In the genomic region with DNA sequence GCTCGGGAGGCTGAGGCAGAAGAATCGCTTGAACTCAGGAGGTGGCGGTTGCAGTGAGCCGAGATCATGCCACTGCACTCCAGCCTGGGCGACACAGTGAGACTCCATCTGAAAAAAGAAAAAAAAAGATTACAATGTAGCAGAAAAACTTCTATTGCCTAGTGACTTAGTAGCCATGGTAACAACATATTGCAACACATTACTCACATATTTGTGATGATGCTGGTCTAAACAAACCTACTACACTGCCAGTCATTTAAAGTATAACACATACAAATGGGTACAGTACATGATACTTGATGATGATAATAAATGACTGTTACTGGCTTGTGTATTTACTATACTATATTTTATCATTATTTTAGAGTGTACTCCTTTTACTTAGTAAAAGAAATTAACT, we compare ENCODE assay signal across 32 cellular contexts.
DNase-seq lines count a peak whose midpoint lies in the region; ATAC-seq and TF ChIP-seq lines count a peak whose summit lies in the region.
"Had no signal": no experiment of that assay in that cellular context is flagged by ENCODE, and none has a peak within 500 bp of the region (broad histone marks: within the 10 kb centered on the region; RNA-seq: fewer than 3 reads in every experiment).

No MANE protein-coding gene starts in this region.

- no peak for ATAC-seq in effector memory CD8-positive, alpha-beta T cell (replicated peaks)
- ATAC-seq in activated CD8-positive, alpha-beta T cell treated with anti-CD3 and anti-CD28 coated beads, Interleukin-2, amount 10 ng/mL, durations not matched to agents 7 days and 5 days = no peak
- ATAC-seq: activated naive CD8-positive, alpha-beta T cell treated with anti-CD3 and anti-CD28 coated beads, Interleukin-2, amount 50 U/mL, for 24 hours; activated T-cell treated with anti-CD3 and anti-CD28 coated beads, Interleukin-2, amount 50 U/mL, for 4 hours; body of pancreas; CD8-positive, alpha-beta T cell; HCT116; K562; mucosa of descending colon; natural killer cell treated with Interleukin-12 subunit alpha and Interleukin-12 subunit beta and Interleukin-15 and Interleukin-18, amount 100 ng/mL, for 72 hours had no signal

- no peaks in the 10 kb centered on the region for H3K4me1 Mint-ChIP-seq in effector memory CD8-positive, alpha-beta T cell (ENCODE audit: low read depth in 2 of 2)
- H3K4me1 Mint-ChIP-seq in activated CD8-positive, alpha-beta T cell treated with anti-CD3 and anti-CD28 coated beads, Interleukin-2, amount 10 ng/mL, durations not matched to agents 7 days and 5 days (ENCODE audit: low read depth) = no peaks in the 10 kb centered on the region
- H3K4me1 Mint-ChIP-seq: activated CD4-positive, alpha-beta T cell treated with anti-CD3 and anti-CD28 coated beads, Interleukin-2, amount 10 ng/mL, durations not matched to agents 7 days and 5 days; activated naive CD8-positive, alpha-beta T cell treated with anti-CD3 and anti-CD28 coated beads, Interleukin-2, amount 50 U/mL, for 24 hours had no signal

- POLR2A ChIA-PET in GM10248 (lab: Yijun Ruan, JAX) = no interaction called here
- POLR2A ChIA-PET in activated CD8-positive, alpha-beta T cell treated with anti-CD3 and anti-CD28 coated beads, Interleukin-2, amount 10 ng/mL, durations not matched to agents 7 days and 5 days (lab: Charles Lee) = no interaction called here

- TF ChIP-seq CTCF in epithelial cell of esophagus (IDR thresholded peaks at IDR 0.05; ENCODE audit: insufficient read depth, low read depth, low read length, missing control alignments) (no peak), GM10248 (IDR thresholded peaks at IDR 0.05; ENCODE audit: control extremely low read depth, extremely low read depth, low read depth, missing control alignments) (no peak)

- no peak overlapping the region for H3K27ac Mint-ChIP-seq in effector memory CD8-positive, alpha-beta T cell
- no peak overlapping the region for H3K27ac Mint-ChIP-seq in activated CD8-positive, alpha-beta T cell treated with anti-CD3 and anti-CD28 coated beads, Interleukin-2, amount 10 ng/mL, durations not matched to agents 7 days and 5 days
- H3K27ac Mint-ChIP-seq: activated CD4-positive, alpha-beta T cell treated with anti-CD3 and anti-CD28 coated beads, Interleukin-2, amount 10 ng/mL, durations not matched to agents 7 days and 5 days; activated naive CD8-positive, alpha-beta T cell treated with anti-CD3 and anti-CD28 coated beads, Interleukin-2, amount 50 U/mL, for 24 hours; CD8-positive, alpha-beta T cell; natural killer cell treated with Interleukin-12 subunit alpha and Interleukin-12 subunit beta and Interleukin-15 and Interleukin-18, amount 100 ng/mL, for 72 hours; type B pancreatic cell had no signal

- in situ Hi-C loops in G401 (cut with HindIII; ENCODE audit: low sequenced_read_pairs) = no loop called here

- DNase-seq in EH (ENCODE audit: low read depth) (peak; percentile 56), LHCN-M2 (ENCODE audit: low read depth) (peak; percentile 51), epithelial cell of esophagus (ENCODE audit: low read depth) (peak; percentile 26), kidney tubule cell (ENCODE audit: low spot score) (peak; percentile 17), G401 (ENCODE audit: low spot score) (no peak), GM10248 (ENCODE audit: extremely low spot score) (no peak)
- DNase-seq in effector memory CD8-positive, alpha-beta T cell = no peak
- DNase-seq in activated CD8-positive, alpha-beta T cell treated with anti-CD3 and anti-CD28 coated beads, Interleukin-2, amount 10 ng/mL, durations not matched to agents 7 days and 5 days = no peak
- DNase-seq: activated CD4-positive, alpha-beta T cell treated with anti-CD3 and anti-CD28 coated beads, Interleukin-2, amount 10 ng/mL, durations not matched to agents 7 days and 5 days; activated gamma-delta T cell treated with Interleukin-2 at 50 U/mL for 16 hours; activated naive CD8-positive, alpha-beta T cell treated with anti-CD3 and anti-CD28 coated beads, Interleukin-2, amount 50 U/mL, for 24 hours; activated T-cell treated with anti-CD3 and anti-CD28 coated beads, Interleukin-2, amount 50 U/mL, for 4 hours; body of pancreas; CD8-positive, alpha-beta T cell; DMS 273 treated with DMSO at 0.1 percent for 48 hours; effector memory CD4-positive, alpha-beta T cell; glutamatergic neuron; kidney; MG63; mucosa of descending colon; NCI-H1417; NCI-H2029 treated with DMSO at 0.1 percent for 48 hours; NCI-H345; NCI-H748 treated with DMSO at 0.1 percent for 48 hours; retina; spleen had no signal

- CTCF ChIA-PET in GM10248 (lab: Yijun Ruan, JAX) = no interaction called here
- CTCF ChIA-PET in activated CD8-positive, alpha-beta T cell treated with anti-CD3 and anti-CD28 coated beads, Interleukin-2, amount 10 ng/mL, durations not matched to agents 7 days and 5 days (lab: Charles Lee) = no interaction called here

- no peaks in the 10 kb centered on the region for H3K27me3 Mint-ChIP-seq in effector memory CD8-positive, alpha-beta T cell
- H3K27me3 Mint-ChIP-seq in activated CD8-positive, alpha-beta T cell treated with anti-CD3 and anti-CD28 coated beads, Interleukin-2, amount 10 ng/mL, durations not matched to agents 7 days and 5 days (ENCODE audit: low read depth) = no peaks in the 10 kb centered on the region
- H3K27me3 Mint-ChIP-seq: activated CD4-positive, alpha-beta T cell treated with anti-CD3 and anti-CD28 coated beads, Interleukin-2, amount 10 ng/mL, durations not matched to agents 7 days and 5 days; activated naive CD8-positive, alpha-beta T cell treated with anti-CD3 and anti-CD28 coated beads, Interleukin-2, amount 50 U/mL, for 24 hours; natural killer cell treated with Interleukin-12 subunit alpha and Interleukin-12 subunit beta and Interleukin-15 and Interleukin-18, amount 100 ng/mL, for 72 hours; type B pancreatic cell had no signal

- H3K36me3 Mint-ChIP-seq in effector memory CD8-positive, alpha-beta T cell (ENCODE audit: insufficient read depth) = no peaks in the 10 kb centered on the region
- H3K36me3 Mint-ChIP-seq in activated CD8-positive, alpha-beta T cell treated with anti-CD3 and anti-CD28 coated beads, Interleukin-2, amount 10 ng/mL, durations not matched to agents 7 days and 5 days (ENCODE audit: low read depth) = no peaks in the 10 kb centered on the region
- H3K36me3 Mint-ChIP-seq: CD8-positive, alpha-beta T cell; type B pancreatic cell had no signal

- no peak overlapping the region for H3K4me3 ChIP-seq in epithelial cell of esophagus (ENCODE audit: low read length)
- H3K4me3 ChIP-seq: body of pancreas, K562, lung, MG63, mucosa of descending colon, SJSA1, spleen had no signal

- H3K4me3 Mint-ChIP-seq in effector memory CD8-positive, alpha-beta T cell = no peak overlapping the region
- no peak overlapping the region for H3K4me3 Mint-ChIP-seq in activated CD8-positive, alpha-beta T cell treated with anti-CD3 and anti-CD28 coated beads, Interleukin-2, amount 10 ng/mL, durations not matched to agents 7 days and 5 days
- H3K4me3 Mint-ChIP-seq: activated CD4-positive, alpha-beta T cell treated with anti-CD3 and anti-CD28 coated beads, Interleukin-2, amount 10 ng/mL, durations not matched to agents 7 days and 5 days; activated naive CD8-positive, alpha-beta T cell treated with anti-CD3 and anti-CD28 coated beads, Interleukin-2, amount 50 U/mL, for 24 hours; activated T-cell treated with anti-CD3 and anti-CD28 coated beads, Interleukin-2, amount 50 U/mL, for 4 hours; CD8-positive, alpha-beta T cell; natural killer cell treated with Interleukin-12 subunit alpha and Interleukin-12 subunit beta and Interleukin-15 and Interleukin-18, amount 100 ng/mL, for 72 hours; type B pancreatic cell had no signal

- H3K9me3 Mint-ChIP-seq in effector memory CD8-positive, alpha-beta T cell = peaks cover 5 to 7% of the 10 kb centered on the region in 2 donors
- no peaks in the 10 kb centered on the region for H3K9me3 Mint-ChIP-seq in activated CD8-positive, alpha-beta T cell treated with anti-CD3 and anti-CD28 coated beads, Interleukin-2, amount 10 ng/mL, durations not matched to agents 7 days and 5 days (ENCODE audit: insufficient read depth)

Comparison
In these comparisons a context has a peak if more than half of its experiments do, and no peak if none do; other contexts are left out.
1. DNase-seq: peak in EH (single experiment), LHCN-M2 (single experiment), epithelial cell of esophagus (single experiment) and kidney tubule cell (single experiment); none in G401 (single experiment), GM10248 (single experiment), effector memory CD8-positive, alpha-beta T cell (0 of 3) and activated CD8-positive, alpha-beta T cell treated with anti-CD3 and anti-CD28 coated beads, Interleukin-2, amount 10 ng/mL, durations not matched to agents 7 days and 5 days (single experiment).